Comparison of ENCODE assay signal across 8 cellular contexts in the genomic region with DNA sequence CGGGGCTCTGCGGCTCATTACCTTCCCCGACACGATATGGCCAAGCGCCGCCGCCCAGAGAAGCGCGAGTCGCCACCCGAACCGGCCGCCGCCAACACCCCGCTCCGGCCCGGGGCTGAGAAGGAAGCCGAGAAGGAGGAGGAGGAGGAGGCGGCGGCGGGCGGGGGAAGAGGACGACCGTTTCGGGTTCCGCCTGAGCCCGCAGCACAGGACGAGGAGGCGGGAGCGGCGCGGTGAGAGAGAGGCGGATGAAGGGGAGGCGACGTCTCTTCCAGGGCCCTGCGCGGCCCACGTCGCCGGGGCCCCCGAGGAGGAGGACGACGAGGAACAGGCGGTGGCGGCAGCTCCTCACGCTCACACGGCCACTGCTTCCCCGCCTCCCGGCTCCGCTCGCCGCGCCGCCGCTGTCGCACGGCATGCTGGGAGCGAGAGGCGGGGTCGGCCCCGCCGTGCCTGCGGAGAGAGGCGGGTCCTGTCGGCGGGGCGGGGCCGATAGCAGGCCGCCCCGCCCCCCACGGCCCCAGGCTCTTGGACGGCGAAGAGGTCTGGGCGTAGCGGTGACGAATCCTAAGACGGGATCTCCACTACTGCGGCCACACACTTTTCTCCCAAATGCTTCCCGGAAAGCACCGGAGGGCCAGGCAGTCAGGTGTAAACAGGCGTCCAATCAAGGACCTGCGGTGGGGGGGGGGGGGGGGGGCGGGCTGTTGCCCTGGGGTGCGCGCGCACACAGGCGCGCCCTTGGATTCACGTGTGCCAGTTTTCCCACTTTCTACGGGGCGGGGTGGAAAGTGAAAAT.
DNase-seq lines count a peak whose midpoint lies in the region; ATAC-seq and TF ChIP-seq lines count a peak whose summit lies in the region.

No MANE protein-coding gene starts in this region.

- peak; percentile 74 for TF ChIP-seq POLR2A in GM15510 (IDR thresholded peaks at IDR 0.05; ENCODE audit: borderline replicate concordance, extremely low read depth, insufficient read length)

- 0 to 1% methylated on average over 90 to 91 of the region's 91 CpGs for WGBS in aorta, 2 donors

- peak overlapping the region; percentile 78 to 83 for H3K27ac ChIP-seq in aorta (ENCODE audit: low read depth in 1 of 2, low read length in 2 of 2)

- H3K4me3 ChIP-seq in aorta (ENCODE audit: low read length in 2 of 2), result peak overlapping the region; percentile 59 to 92

- no peaks in the 10 kb centered on the region for H3K27me3 ChIP-seq in aorta (ENCODE audit: control insufficient read depth in 1 of 2, insufficient read depth in 2 of 2, low read length in 1 of 2)

- H3K4me1 ChIP-seq in aorta (ENCODE audit: control insufficient read depth in 1 of 2, insufficient read depth in 2 of 2, low read length in 2 of 2), result no peaks in the 10 kb centered on the region

- no peaks in the 10 kb centered on the region for H3K36me3 ChIP-seq in aorta (ENCODE audit: control insufficient read depth in 1 of 2, insufficient read depth in 2 of 2, low read length in 1 of 2)

- ATAC-seq in HG02759 (IDR thresholded peaks at IDR 0.05; ENCODE audit: unreplicated experiment) (peak; percentile 74), aorta (ENCODE audit: low FRiP score) (peak; percentile 99)

- DNase-seq in NCI-H128 (lab: John Stamatoyannopoulos, UW; ENCODE audit: unreplicated experiment) (peak; percentile 80), T1000 (lab: John Stamatoyannopoulos, UW) (peak; percentile 98), astrocyte of the hippocampus (ENCODE audit: low read depth, low spot score) (peak; percentile 99), hippocampal formation (lab: John Stamatoyannopoulos, UW) (peak; percentile 88 to 93), renal cortical epithelial cell (ENCODE audit: low read depth) (peak; percentile 98), aorta (peak; percentile 91 to 98)

- H3K9me3 ChIP-seq in aorta (ENCODE audit: control insufficient read depth, low read length), result no peaks in the 10 kb centered on the region

- intact Hi-C loops in aorta (cut with DNase I), result no loop called here

Comparison
In these comparisons a context has a peak if more than half of its experiments do, and no peak if none do; other contexts are left out.
1. Peak in every context shown above with its lines: DNase-seq, ATAC-seq, H3K4me3 ChIP-seq and H3K27ac ChIP-seq.